8 cellular contexts compared by ENCODE assay signal in the genomic region with DNA sequence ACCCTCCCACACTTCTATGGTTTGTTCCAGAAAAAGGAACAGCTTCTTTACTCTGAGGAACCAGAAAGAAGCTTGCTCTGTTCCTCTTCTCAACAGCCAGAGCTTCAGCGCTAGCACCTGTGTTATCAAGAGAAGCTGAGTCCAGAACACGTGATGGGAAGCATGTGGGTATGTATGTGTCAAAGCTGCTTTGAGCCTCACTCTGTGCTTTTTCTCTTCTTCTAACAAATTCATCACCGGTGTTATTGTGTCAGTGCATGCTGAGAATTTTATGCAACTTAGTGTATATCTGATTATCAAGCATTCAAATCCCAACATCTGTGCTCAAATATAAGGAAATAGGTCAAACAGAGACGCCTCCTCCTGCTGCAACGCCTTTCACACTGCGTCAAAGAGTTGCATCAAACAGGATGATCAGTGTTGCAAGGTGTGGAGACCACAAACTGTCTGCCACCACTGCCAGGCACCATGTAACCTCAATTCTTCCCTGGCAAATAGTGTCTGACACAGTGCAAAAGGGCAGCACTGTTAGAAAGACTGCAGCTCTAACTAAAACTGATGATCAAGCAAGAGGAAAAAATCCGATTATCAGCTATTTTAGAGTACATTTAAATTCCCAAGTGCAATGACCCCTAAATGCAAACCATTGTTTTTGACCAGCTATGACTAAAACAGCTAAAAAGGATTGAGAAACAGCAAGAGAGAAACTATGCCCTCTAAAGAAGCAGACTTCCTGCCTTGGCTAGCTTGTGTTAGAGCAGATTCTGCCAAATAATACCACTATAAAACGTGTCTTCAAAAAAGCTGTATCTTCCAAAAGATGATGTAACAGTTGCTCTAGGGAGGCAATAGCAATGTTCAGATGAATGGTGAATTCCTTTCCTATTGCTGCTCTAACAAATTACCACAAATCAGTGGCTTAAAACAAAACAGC.
DNase-seq lines count a peak whose midpoint lies in the region; ATAC-seq, FAIRE-seq and TF ChIP-seq lines count a peak whose summit lies in the region.

No MANE protein-coding gene starts in this region.

- no peaks in the 10 kb centered on the region for H3K9me3 ChIP-seq in liver (ENCODE audit: control insufficient read depth in 4 of 4, low read length in 3 of 4)
- H3K9me3 ChIP-seq in HepG2 (ENCODE audit: low read length): no peaks in the 10 kb centered on the region
- H3K9me3 ChIP-seq in sigmoid colon: no peaks in the 10 kb centered on the region

- POLR2A ChIA-PET in HepG2 (lab: Yijun Ruan, JAX): no interaction called here

- no peak for TF ChIP-seq CTCF in liver (IDR thresholded peaks at IDR 0.05; ENCODE audit: low read depth, low read length, missing input control)
- no peak for TF ChIP-seq CTCF in HepG2 (CRISPR knock-in tag; IDR thresholded peaks at IDR 0.05)
- no peak for TF ChIP-seq CTCF in sigmoid colon (IDR thresholded peaks at IDR 0.05)

- H3K36me3 ChIP-seq in liver (ENCODE audit: control insufficient read depth in 4 of 4, insufficient read depth in 3 of 4, low read depth in 1 of 4, low read length in 3 of 4): no peaks in the 10 kb centered on the region
- no peaks in the 10 kb centered on the region for H3K36me3 ChIP-seq in HepG2 (replicated peaks in 1 of 2; ENCODE audit: control insufficient read depth in 1 of 2, insufficient read depth in 2 of 2, low read length in 2 of 2)
- H3K36me3 ChIP-seq in sigmoid colon: no peaks in the 10 kb centered on the region

- H4K20me1 ChIP-seq in HepG2 (ENCODE audit: insufficient read depth, low read length): no peaks in the 10 kb centered on the region

- TF ChIP-seq RAD21 in liver (IDR thresholded peaks at IDR 0.05): peak in 1 of 2 donors; percentile 35
- TF ChIP-seq RAD21 in HepG2 (CRISPR knock-in tag; IDR thresholded peaks at IDR 0.05): no peak

- H3K27me3 ChIP-seq in liver (ENCODE audit: control insufficient read depth in 4 of 4, insufficient read depth in 4 of 4, low read length in 3 of 4) (no peaks in the 10 kb centered on the region), HepG2 (ENCODE audit: control insufficient read depth in 1 of 2, insufficient read depth in 2 of 2, low read length in 2 of 2) (no peaks in the 10 kb centered on the region; a peak in 1 of 5 replicates), sigmoid colon (no peaks in the 10 kb centered on the region)

- DNase-seq in HepG2 (ENCODE audit: low spot score) (no peak), M059J (ENCODE audit: low read depth) (peak; percentile 78), fibroblast of gingiva (ENCODE audit: low read depth) (peak; percentile 97), sigmoid colon (no peak), posterior cingulate gyrus (no peak)
- DNase-seq in activated CD8-positive, alpha-beta memory T cell treated with anti-CD3 and anti-CD28 coated beads, Interleukin-2, amount 50 U/mL, for 24 hours (ENCODE audit: extremely low read depth): peak; percentile 20

- H3K9ac ChIP-seq in liver (ENCODE audit: low read depth in 1 of 2, low read length in 2 of 2): peak overlapping the region in 1 of 2 donors; percentile 54
- no peak overlapping the region for H3K9ac ChIP-seq in HepG2 (ENCODE audit: insufficient read depth, low read depth, low read length)

- intact Hi-C loops in HepG2 (cut with micrococcal nuclease; ENCODE audit: unreplicated experiment) (no loop called here), sigmoid colon (cut with DNase I) (no loop called here), posterior cingulate gyrus (cut with DNase I) (no loop called here)

- TF ChIP-seq POLR2A in HepG2 (IDR thresholded peaks at IDR 0.05; ENCODE audit: insufficient read depth in 1 of 2, low read depth in 2 of 2, low read length in 2 of 2): no peak
- no peak for TF ChIP-seq POLR2A in sigmoid colon (IDR thresholded peaks at IDR 0.05)
- no peak for TF ChIP-seq POLR2A in GM18505 (IDR thresholded peaks at IDR 0.05; ENCODE audit: borderline replicate concordance, extremely low read depth, insufficient read depth, insufficient read length)

- TF ChIP-seq EP300 in HepG2 (IDR thresholded peaks at IDR 0.05; ENCODE audit: low read depth in 2 of 2, low read length in 2 of 2) (no peak), HepG2 (CRISPR knock-in tag; IDR thresholded peaks at IDR 0.05; ENCODE audit: borderline replicate concordance) (no peak), sigmoid colon (IDR thresholded peaks at IDR 0.05) (no peak)

- H3K4me1 ChIP-seq in liver (ENCODE audit: control insufficient read depth in 4 of 4, insufficient read depth in 4 of 4, low read length in 3 of 4): peaks cover 11 to 45% (median 28%) of the 10 kb centered on the region in 4 donors
- no peaks in the 10 kb centered on the region for H3K4me1 ChIP-seq in HepG2 (ENCODE audit: insufficient read depth, low read length)
- H3K4me1 ChIP-seq in sigmoid colon: peaks cover 0 to 7% (median 0%) of the 10 kb centered on the region in 4 donors

- no TSS peak for BruUV-seq in HepG2 (replicated peaks; lab: Mats Ljungman, UMichigan)

- peak overlapping the region; percentile 66 to 88 for H3K27ac ChIP-seq in liver (ENCODE audit: low read depth in 1 of 2, low read length in 2 of 2)
- H3K27ac ChIP-seq in HepG2 (ENCODE audit: extremely low read length, insufficient read depth, low read length): no peak overlapping the region
- H3K27ac ChIP-seq in sigmoid colon: peak overlapping the region in 3 of 4 donors; percentile 15 to 37 (median 17)

- ATAC-seq in HepG2 (no peak), GM18505 (IDR thresholded peaks at IDR 0.05; ENCODE audit: unreplicated experiment) (no peak)

- WGBS in liver: 15% methylated on average over 8 of the region's 8 CpGs
- 12% methylated on average over 8 of the region's 8 CpGs for WGBS in HepG2 (ENCODE audit: low lambda C conversion rate)
- 36 to 67% methylated on average over 8 of the region's 8 CpGs for WGBS in sigmoid colon, 2 donors

- H3K4me3 ChIP-seq in liver (ENCODE audit: low read depth in 1 of 3, low read length in 3 of 3) (no peak overlapping the region), HepG2 (replicated peaks in 1 of 3; ENCODE audit: insufficient read depth in 1 of 3, low read depth in 2 of 3, low read length in 3 of 3) (no peak overlapping the region), sigmoid colon (no peak overlapping the region)

- no peak for FAIRE-seq in HepG2 (lab: Jason Lieb, UNC)

- CTCF ChIA-PET in HepG2 (lab: Yijun Ruan, JAX; ENCODE audit: low intra/inter-chr PET ratio, low total read pairs): no interaction called here

- in situ Hi-C loops in HepG2 (cut with HindIII; ENCODE audit: extremely low pct_ligation_motif_present, low pct_unique_long_range_greater_than_20kb): no loop called here

- H3K79me2 ChIP-seq in HepG2 (ENCODE audit: insufficient read depth, low read length): no peaks in the 10 kb centered on the region

- H2AFZ ChIP-seq in HepG2 (ENCODE audit: low read length): no peak overlapping the region

- H3K4me2 ChIP-seq in HepG2 (ENCODE audit: low read depth, low read length): no peak overlapping the region

TF ChIP-seq in liver, 16 proteins besides CTCF, POLR2A, EP300 and RAD21 (continues in another document):
- TF ChIP-seq RXRA (IDR thresholded peaks at IDR 0.05): peak; percentile 93 to 97
- peak; percentile 78 for TF ChIP-seq MAX (IDR thresholded peaks at IDR 0.05)
- no peak for TF ChIP-seq FOXA1 (IDR thresholded peaks at IDR 0.05)
- peak; percentile 32 for TF ChIP-seq HNF4G (IDR thresholded peaks at IDR 0.05)
- no peak for TF ChIP-seq TAF1 (conservative IDR thresholded peaks at IDR 0.05)
- no peak for TF ChIP-seq FOXA2 (IDR thresholded peaks at IDR 0.05)
- peak; percentile 89 for TF ChIP-seq ATF3 (IDR thresholded peaks at IDR 0.05)
- peak; percentile 98 for TF ChIP-seq SP1 (IDR thresholded peaks at IDR 0.05)

TF ChIP-seq in HepG2, 621 proteins besides CTCF, POLR2A, EP300 and RAD21:
- no peak for TF ChIP-seq SP2 (CRISPR knock-in tag; IDR thresholded peaks at IDR 0.05)
- 0 out of 4 replicates have a peak, but pooled peaks of 1 of the 2 experiments have one; percentile 5 for TF ChIP-seq MAFK (conservative IDR thresholded peaks at IDR 0.05 in 1 of 2, IDR thresholded peaks at IDR 0.05 in 1 of 2; ENCODE audit: low read length in 2 of 2)
- TF ChIP-seq NFYC (CRISPR knock-in tag; IDR thresholded peaks at IDR 0.05): no peak
- TF ChIP-seq ZNF768 (CRISPR knock-in tag; IDR thresholded peaks at IDR 0.05): no peak

Comparison
In these comparisons a context has a peak if more than half of its experiments do, and no peak if none do; other contexts are left out.
1. DNase-seq: peak in M059J (single experiment), activated CD8-positive, alpha-beta memory T cell treated with anti-CD3 and anti-CD28 coated beads, Interleukin-2, amount 50 U/mL, for 24 hours (single experiment) and fibroblast of gingiva (single experiment); none in HepG2 (single experiment), sigmoid colon (single experiment) and posterior cingulate gyrus (0 of 10).